ENCODE assay signal across 11 cellular contexts in genomic region chr2:163732718-163733117, GRCh38. TPM values are rescaled to one million over a fixed set of nuclear protein-coding genes. Genes with fewer than 3 reads are reported as not detected.
DNase-seq lines count a peak whose midpoint lies in the region; FAIRE-seq and TF ChIP-seq lines count a peak whose summit lies in the region.
"Had no signal": no experiment of that assay in that cellular context is flagged by ENCODE, and none has a peak within 500 bp of the region (broad histone marks: within the 10 kb centered on the region; RNA-seq: fewer than 3 reads in every experiment).

No MANE protein-coding gene starts in this region.

- no peaks in the 10 kb centered on the region for H3K9me3 ChIP-seq in muscle layer of colon (ENCODE audit: low read length)
- no peaks in the 10 kb centered on the region for H3K9me3 ChIP-seq in transverse colon

- no peaks in the 10 kb centered on the region for H3K27me3 ChIP-seq in muscle layer of colon (ENCODE audit: control insufficient read depth in 1 of 2, insufficient read depth in 2 of 2, low read length in 2 of 2)
- H3K27me3 ChIP-seq in transverse colon: peaks cover 33% of the 10 kb centered on the region

- DNase-seq in NCI-H2227 (lab: John Stamatoyannopoulos, UW; ENCODE audit: unreplicated experiment) (peak; percentile 18), NCI-H2227 treated with DMSO at 0.1 percent for 48 hours (lab: John Stamatoyannopoulos, UW) (no peak), choroid plexus epithelial cell (ENCODE audit: low read depth) (no peak), transverse colon (no peak), urothelium cell line (ENCODE audit: low spot score) (no peak)
- DNase-seq in activated T-helper 2 cell treated with anti-CD3 and anti-CD28 coated beads, Interferon-gamma antibody, Interleukin-2, Interleukin-4, amounts not matched to agents 10 μg/mL and 5 μg/mL and 100 μg/mL, durations not matched to agents 14 hours and 24 hours and 36 hours (ENCODE audit: low spot score): no peak
- DNase-seq in activated CD4-positive, alpha-beta memory T cell treated with anti-CD3 and anti-CD28 coated beads for 36 hours: no peak
- DNase-seq: activated naive CD8-positive, alpha-beta T cell treated with anti-CD3 and anti-CD28 coated beads, Interleukin-2, amount 10 ng/mL, durations not matched to agents 7 days and 5 days had no signal

- H3K27ac ChIP-seq in muscle layer of colon (ENCODE audit: low read depth, low read length): no peak overlapping the region
- peak overlapping the region; percentile 80 to 94 (median 90) for H3K27ac ChIP-seq in transverse colon
- H3K27ac ChIP-seq: 22Rv1 had no signal

- CTCF ChIA-PET in activated CD4-positive, alpha-beta memory T cell treated with anti-CD3 and anti-CD28 coated beads for 36 hours (lab: Charles Lee): no interaction called here

- no peak overlapping the region for H3K27ac Mint-ChIP-seq in activated T-helper 2 cell treated with anti-CD3 and anti-CD28 coated beads, Interferon-gamma antibody, Interleukin-2, Interleukin-4, amounts not matched to agents 10 μg/mL and 5 μg/mL and 100 μg/mL, durations not matched to agents 14 hours and 24 hours and 36 hours
- no peak overlapping the region for H3K27ac Mint-ChIP-seq in activated CD4-positive, alpha-beta memory T cell treated with anti-CD3 and anti-CD28 coated beads for 36 hours
- H3K27ac Mint-ChIP-seq: activated naive CD8-positive, alpha-beta T cell treated with anti-CD3 and anti-CD28 coated beads, Interleukin-2, amount 10 ng/mL, durations not matched to agents 7 days and 5 days; stimulated activated naive CD8-positive, alpha-beta T cell treated with anti-CD3 and anti-CD28 coated beads, Interleukin-15, Interleukin-2, amounts not matched to agents 100 ng/mL and 50 ng/mL, for 24 hours had no signal

- intact Hi-C loops in transverse colon (cut with DNase I; ENCODE audit: low total_unique reads): no loop called here
- intact Hi-C loops in activated T-helper 2 cell treated with anti-CD3 and anti-CD28 coated beads, Interferon-gamma antibody, Interleukin-2, Interleukin-4, amounts not matched to agents 10 μg/mL and 5 μg/mL and 100 μg/mL, durations not matched to agents 14 hours and 24 hours and 36 hours (cut with micrococcal nuclease): no loop called here
- intact Hi-C loops in activated CD4-positive, alpha-beta memory T cell treated with anti-CD3 and anti-CD28 coated beads for 36 hours (cut with micrococcal nuclease): no loop called here

- in situ Hi-C loops in transverse colon (cut with MboI; ENCODE audit: low pct_ligation_motif_present in 1 of 4, low pct_unique_long_range_greater_than_20kb in 1 of 4, low sequenced_read_pairs in 3 of 4): no loop called here

- no peak overlapping the region for H3K4me3 Mint-ChIP-seq in activated T-helper 2 cell treated with anti-CD3 and anti-CD28 coated beads, Interferon-gamma antibody, Interleukin-2, Interleukin-4, amounts not matched to agents 10 μg/mL and 5 μg/mL and 100 μg/mL, durations not matched to agents 14 hours and 24 hours and 36 hours (ENCODE audit: low read depth)
- no peak overlapping the region for H3K4me3 Mint-ChIP-seq in activated CD4-positive, alpha-beta memory T cell treated with anti-CD3 and anti-CD28 coated beads for 36 hours
- H3K4me3 Mint-ChIP-seq: activated naive CD8-positive, alpha-beta T cell treated with anti-CD3 and anti-CD28 coated beads, Interleukin-2, amount 10 ng/mL, durations not matched to agents 7 days and 5 days; stimulated activated naive CD8-positive, alpha-beta T cell treated with anti-CD3 and anti-CD28 coated beads, Interleukin-15, Interleukin-2, amounts not matched to agents 100 ng/mL and 50 ng/mL, for 24 hours had no signal

- 37 to 38% methylated on average over 4 of the region's 4 CpGs for WGBS in transverse colon (ENCODE audit: low coverage in 1 of 2), 2 donors

- TF ChIP-seq POLR2A in transverse colon (IDR thresholded peaks at IDR 0.05): no peak

- no peaks in the 10 kb centered on the region for H3K9me3 Mint-ChIP-seq in activated T-helper 2 cell treated with anti-CD3 and anti-CD28 coated beads, Interferon-gamma antibody, Interleukin-2, Interleukin-4, amounts not matched to agents 10 μg/mL and 5 μg/mL and 100 μg/mL, durations not matched to agents 14 hours and 24 hours and 36 hours
- H3K9me3 Mint-ChIP-seq in activated CD4-positive, alpha-beta memory T cell treated with anti-CD3 and anti-CD28 coated beads for 36 hours: peaks cover 3% of the 10 kb centered on the region
- H3K9me3 Mint-ChIP-seq: activated naive CD8-positive, alpha-beta T cell treated with anti-CD3 and anti-CD28 coated beads, Interleukin-2, amount 10 ng/mL, durations not matched to agents 7 days and 5 days; stimulated activated naive CD8-positive, alpha-beta T cell treated with anti-CD3 and anti-CD28 coated beads, Interleukin-15, Interleukin-2, amounts not matched to agents 100 ng/mL and 50 ng/mL, for 24 hours had no signal

- peaks cover 7% of the 10 kb centered on the region for H3K4me1 ChIP-seq in muscle layer of colon (ENCODE audit: insufficient read depth, low read length)
- peaks cover 0 to 15% (median 7%) of the 10 kb centered on the region in 4 donors for H3K4me1 ChIP-seq in transverse colon

- H3K4me1 Mint-ChIP-seq in activated T-helper 2 cell treated with anti-CD3 and anti-CD28 coated beads, Interferon-gamma antibody, Interleukin-2, Interleukin-4, amounts not matched to agents 10 μg/mL and 5 μg/mL and 100 μg/mL, durations not matched to agents 14 hours and 24 hours and 36 hours (ENCODE audit: low read depth): peaks cover 3% of the 10 kb centered on the region
- peaks cover 4% of the 10 kb centered on the region for H3K4me1 Mint-ChIP-seq in activated CD4-positive, alpha-beta memory T cell treated with anti-CD3 and anti-CD28 coated beads for 36 hours (ENCODE audit: low read depth)

- no peak for FAIRE-seq in urothelium cell line (lab: Jason Lieb, UNC)

- POLR2A ChIA-PET in activated CD4-positive, alpha-beta memory T cell treated with anti-CD3 and anti-CD28 coated beads for 36 hours (lab: Charles Lee): no interaction called here

- TF ChIP-seq EP300 in transverse colon (IDR thresholded peaks at IDR 0.05; ENCODE audit: low read depth): no peak

- H3K36me3 Mint-ChIP-seq in activated T-helper 2 cell treated with anti-CD3 and anti-CD28 coated beads, Interferon-gamma antibody, Interleukin-2, Interleukin-4, amounts not matched to agents 10 μg/mL and 5 μg/mL and 100 μg/mL, durations not matched to agents 14 hours and 24 hours and 36 hours (ENCODE audit: low read depth): no peaks in the 10 kb centered on the region
- H3K36me3 Mint-ChIP-seq in activated CD4-positive, alpha-beta memory T cell treated with anti-CD3 and anti-CD28 coated beads for 36 hours: no peaks in the 10 kb centered on the region

- peak overlapping the region; percentile 85 for H3K4me3 ChIP-seq in choroid plexus epithelial cell (ENCODE audit: low read depth, low read length)
- H3K4me3 ChIP-seq in muscle layer of colon (ENCODE audit: low read depth in 1 of 2, low read length in 2 of 2): peak overlapping the region in 1 of 2 donors; percentile 44
- peak overlapping the region in 1 of 4 donors; percentile 14 for H3K4me3 ChIP-seq in transverse colon

- H3K36me3 ChIP-seq in muscle layer of colon (ENCODE audit: insufficient read depth, low read length) (no peaks in the 10 kb centered on the region), transverse colon (no peaks in the 10 kb centered on the region)

- peak overlapping the region; percentile 34 for H3K9ac ChIP-seq in muscle layer of colon (ENCODE audit: low read length)

- no peak for TF ChIP-seq CTCF in choroid plexus epithelial cell (conservative IDR thresholded peaks at IDR 0.05; ENCODE audit: low read depth, low read length)
- no peak for TF ChIP-seq CTCF in transverse colon (IDR thresholded peaks at IDR 0.05)

- peaks cover 31% of the 10 kb centered on the region for H3K27me3 Mint-ChIP-seq in activated T-helper 2 cell treated with anti-CD3 and anti-CD28 coated beads, Interferon-gamma antibody, Interleukin-2, Interleukin-4, amounts not matched to agents 10 μg/mL and 5 μg/mL and 100 μg/mL, durations not matched to agents 14 hours and 24 hours and 36 hours (ENCODE audit: low read depth)
- peaks cover 13% of the 10 kb centered on the region for H3K27me3 Mint-ChIP-seq in activated CD4-positive, alpha-beta memory T cell treated with anti-CD3 and anti-CD28 coated beads for 36 hours

RNA-seq across cellular contexts. Expression of gene FIGN, which starts 3.1 kb away (rescaled TPM):
- 1 to 10 TPM in 2 of 4 donors, under 1 TPM in 2; 0.75 to 1.3 (median 1.0) TPM for total RNA-seq in transverse colon
- total RNA-seq in activated T-helper 2 cell treated with anti-CD3 and anti-CD28 coated beads, Interferon-gamma antibody, Interleukin-2, Interleukin-4, amounts not matched to agents 10 μg/mL and 5 μg/mL and 100 μg/mL, durations not matched to agents 14 hours and 24 hours and 36 hours: not detected in 2 replicates
- total RNA-seq in activated CD4-positive, alpha-beta memory T cell treated with anti-CD3 and anti-CD28 coated beads for 36 hours: not detected
- total RNA-seq: activated naive CD8-positive, alpha-beta T cell treated with anti-CD3 and anti-CD28 coated beads, Interleukin-2, amount 10 ng/mL, durations not matched to agents 7 days and 5 days had no signal
